13 cellular contexts compared by ENCODE assay signal in genomic region chr11:334264-335033, GRCh38. TPM values are rescaled to one million over a fixed set of nuclear protein-coding genes. Genes with fewer than 3 reads are reported as not detected.
A peak's percentile ranks its signal among the peaks of the same experiment; 100 is the strongest.
DNase-seq lines count a peak whose midpoint lies in the region; ATAC-seq, FAIRE-seq and TF ChIP-seq lines count a peak whose summit lies in the region.
"Had no signal": no experiment of that assay in that cellular context is flagged by ENCODE, and none has a peak within 500 bp of the region (broad histone marks: within the 10 kb centered on the region; RNA-seq: fewer than 3 reads in every experiment).

No MANE protein-coding gene starts in this region.

- H3K9me2 ChIP-seq in SK-N-SH: no peaks in the 10 kb centered on the region

- no peaks in the 10 kb centered on the region for H3K79me2 ChIP-seq in SK-N-SH (ENCODE audit: insufficient read depth)

- no peaks in the 10 kb centered on the region for H3F3A ChIP-seq in SK-N-SH (replicated peaks; ENCODE audit: insufficient read depth)

- WGBS in testis, 2 donors: 47 to 61% methylated on average over 25 of the region's 25 CpGs
- WGBS in SK-N-SH (ENCODE audit: low lambda C conversion rate): 88% methylated on average over 25 of the region's 25 CpGs

- TF ChIP-seq CTCF in testis (IDR thresholded peaks at IDR 0.05): no peak
- no peak for TF ChIP-seq CTCF in SK-N-SH (IDR thresholded peaks at IDR 0.05)

- peak; percentile 18 for FAIRE-seq in endometrium (lab: Jason Lieb, UNC)

- DNase-seq in NCI-H2227 (lab: John Stamatoyannopoulos, UW; ENCODE audit: unreplicated experiment): peak; percentile 49
- no peak for DNase-seq in NCI-H2227 treated with DMSO at 0.1 percent for 48 hours (lab: John Stamatoyannopoulos, UW)
- peak; percentile 86 for DNase-seq in mesenteric fat pad (ENCODE audit: low spot score)
- peak; percentile 58 for DNase-seq in testis
- DNase-seq in SK-N-SH: no peak
- DNase-seq: activated naive CD4-positive, alpha-beta T cell treated with anti-CD3 and anti-CD28 coated beads, Interleukin-2, amount 10 ng/mL, durations not matched to agents 7 days and 5 days had no signal

- intact Hi-C loops in testis (cut with DNase I; ENCODE audit: low total_unique reads): no loop called here

- TF ChIP-seq POLR2A in testis (IDR thresholded peaks at IDR 0.05): no peak

- peak overlapping the region; percentile 82 to 88 for H3K27ac ChIP-seq in testis
- H3K27ac ChIP-seq in SK-N-SH (ENCODE audit: low read depth in 2 of 2, low read length in 1 of 2): no peak overlapping the region

- ATAC-seq in HG03521 (IDR thresholded peaks at IDR 0.05; ENCODE audit: unreplicated experiment) (no peak), HG03460 (IDR thresholded peaks at IDR 0.05; ENCODE audit: unreplicated experiment) (no peak)
- ATAC-seq: activated CD4-positive, CD25-positive, alpha-beta regulatory T cell treated with anti-CD3 and anti-CD28 coated beads, Interleukin-2, amount 50 U/mL, for 24 hours had no signal

- CTCF ChIA-PET in SK-N-SH (lab: Yijun Ruan, JAX): interaction anchor here (1.3 kb wide), 1 partner anchor 28 kb away, joined by 4 read pairs; no protein-coding TSS in a partner anchor

- POLR2A ChIA-PET in SK-N-SH (lab: Yijun Ruan, JAX): no interaction called here

- no peak overlapping the region for H3K9ac ChIP-seq in SK-N-SH

- no peaks in the 10 kb centered on the region for H3K36me3 ChIP-seq in testis (ENCODE audit: low read depth, missing control alignments)
- H3K36me3 ChIP-seq in SK-N-SH (replicated peaks in 1 of 2; ENCODE audit: control insufficient read depth in 1 of 2, insufficient read depth in 2 of 2, low read length in 1 of 2): no peaks in the 10 kb centered on the region
- H3K36me3 ChIP-seq: tibial artery had no signal

- H3K4me1 ChIP-seq in testis (peaks cover 40% of the 10 kb centered on the region), SK-N-SH (ENCODE audit: control insufficient read depth in 1 of 2, insufficient read depth in 2 of 2, low read depth in 1 of 2, low read length in 1 of 2) (no peaks in the 10 kb centered on the region; a peak in 1 of 4 replicates)

- H4K20me1 ChIP-seq in SK-N-SH (ENCODE audit: insufficient read depth): no peaks in the 10 kb centered on the region

- no peaks in the 10 kb centered on the region for H3K9me3 ChIP-seq in testis
- H3K9me3 ChIP-seq in SK-N-SH: no peaks in the 10 kb centered on the region
- H3K9me3 ChIP-seq: tibial artery had no signal

- no peak overlapping the region for H2AFZ ChIP-seq in SK-N-SH (ENCODE audit: low read depth)

- TF ChIP-seq EP300 in SK-N-SH (IDR thresholded peaks at IDR 0.05; ENCODE audit: borderline replicate concordance in 1 of 2, low read depth in 1 of 2, low read length in 1 of 2): no peak

- H3K4me3 ChIP-seq in testis: no peak overlapping the region
- H3K4me3 ChIP-seq in SK-N-SH (ENCODE audit: low read depth in 2 of 2, low read length in 1 of 2): no peak overlapping the region
- H3K4me3 ChIP-seq: coronary artery, tibial artery had no signal

- TF ChIP-seq RAD21 in SK-N-SH (IDR thresholded peaks at IDR 0.05; ENCODE audit: low read length): no peak

- H3K27me3 ChIP-seq in testis (no peaks in the 10 kb centered on the region), SK-N-SH (ENCODE audit: insufficient read depth) (no peaks in the 10 kb centered on the region)
- H3K27me3 ChIP-seq: tibial artery had no signal

- no peak overlapping the region for H3K4me2 ChIP-seq in SK-N-SH

TF ChIP-seq in SK-N-SH, 30 proteins besides CTCF, POLR2A, EP300 and RAD21 (continues in another document):
- TF ChIP-seq IRF3 (IDR thresholded peaks at IDR 0.05; ENCODE audit: low read depth, low read length) (no peak), REST (IDR thresholded peaks at IDR 0.05; ENCODE audit: low read depth, low read length) (no peak), MAX (IDR thresholded peaks at IDR 0.05; ENCODE audit: low read depth) (no peak), FOXJ3 (CRISPR knock-in tag; IDR thresholded peaks at IDR 0.05) (no peak), TCF12 (IDR thresholded peaks at IDR 0.05) (no peak), USF1 (IDR thresholded peaks at IDR 0.05; ENCODE audit: borderline replicate concordance, low read depth) (no peak), TAF1 (IDR thresholded peaks at IDR 0.05; ENCODE audit: borderline replicate concordance, low read depth, low read length) (no peak), NFIC (IDR thresholded peaks at IDR 0.05; ENCODE audit: borderline replicate concordance) (no peak), RXRA (IDR thresholded peaks at IDR 0.05; ENCODE audit: borderline replicate concordance, low read depth) (no peak)

RNA-seq across cellular contexts. Expression of gene IFITM3, which starts 13.8 kb away (rescaled TPM):
- total RNA-seq in mesenteric fat pad (964 TPM), testis (100 to 1,000 TPM; 256 to 459 TPM)
- polyA plus RNA-seq in testis (ENCODE audit: insufficient read depth, low read depth, low replicate concordance) (717 TPM), SK-N-SH (2012; rRNA removed) (229 and 326 TPM in 2 replicates)
- 148 and 237 TPM in 2 replicates for polyA plus RNA-seq in SK-N-SH (2012; cell fraction: cytosol; rRNA removed)
- polyA plus RNA-seq in SK-N-SH (2012; cell fraction: nucleus; rRNA removed): 84.2 and 113 TPM in 2 replicates

RNA-seq across cellular contexts. Expression of gene IFITM1, which starts 20.6 kb away (rescaled TPM):
- total RNA-seq in mesenteric fat pad (232 TPM), testis (10 to 100 TPM; 63.1 to 93.3 TPM)
- polyA plus RNA-seq in testis (ENCODE audit: insufficient read depth, low read depth, low replicate concordance) (146 TPM), SK-N-SH (2012; rRNA removed) (15.3 and 19.4 TPM in 2 replicates)
- polyA plus RNA-seq in SK-N-SH (2012; cell fraction: cytosol; rRNA removed): 10.6 and 12.6 TPM in 2 replicates
- polyA plus RNA-seq in SK-N-SH (2012; cell fraction: nucleus; rRNA removed): 4.7 and 8.8 TPM in 2 replicates

RNA-seq across cellular contexts. Expression of gene IFITM2, which starts 26.8 kb away (rescaled TPM):
- total RNA-seq in mesenteric fat pad: 657 TPM
- 100 to 1,000 TPM; 119 to 169 TPM for total RNA-seq in testis
- polyA plus RNA-seq in testis (ENCODE audit: insufficient read depth, low read depth, low replicate concordance): 283 TPM
- polyA plus RNA-seq in SK-N-SH (2012; rRNA removed): 398 and 518 TPM in 2 replicates
- 239 and 341 TPM in 2 replicates for polyA plus RNA-seq in SK-N-SH (2012; cell fraction: cytosol; rRNA removed)
- 92.5 and 106 TPM in 2 replicates for polyA plus RNA-seq in SK-N-SH (2012; cell fraction: nucleus; rRNA removed)

RNA-seq across cellular contexts. Expression of gene B4GALNT4, which starts 34.9 kb away (rescaled TPM):
- not detected for total RNA-seq in mesenteric fat pad
- 10 to 100 TPM in 1 of 2 donors, 1 to 10 TPM in 1; 7.2 to 10.1 TPM for total RNA-seq in testis
- 4.3 TPM for polyA plus RNA-seq in testis (ENCODE audit: insufficient read depth, low read depth, low replicate concordance)
- polyA plus RNA-seq in SK-N-SH (2012; rRNA removed): 58.6 and 66.7 TPM in 2 replicates
- 18.8 and 31.2 TPM in 2 replicates for polyA plus RNA-seq in SK-N-SH (2012; cell fraction: cytosol; rRNA removed)
- 380 and 563 TPM in 2 replicates for polyA plus RNA-seq in SK-N-SH (2012; cell fraction: nucleus; rRNA removed)

RNA-seq across cellular contexts. Expression of gene IFITM5, which starts 35.1 kb away (rescaled TPM):
- total RNA-seq in mesenteric fat pad (not detected), testis (not detected)
- polyA plus RNA-seq in testis (ENCODE audit: insufficient read depth, low read depth, low replicate concordance) (not detected), SK-N-SH (2012; rRNA removed) (not detected in 2 replicates)
- not detected in 2 replicates for polyA plus RNA-seq in SK-N-SH (2012; cell fraction: cytosol; rRNA removed)
- not detected in 2 replicates for polyA plus RNA-seq in SK-N-SH (2012; cell fraction: nucleus; rRNA removed)
- total RNA-seq: A172 had no signal

Comparison
In these comparisons a context has a peak if more than half of its experiments do, and no peak if none do; other contexts are left out.
1. DNase-seq: peak in NCI-H2227 (single experiment), mesenteric fat pad (single experiment) and testis (single experiment); none in NCI-H2227 treated with DMSO at 0.1 percent for 48 hours (single experiment) and SK-N-SH (single experiment).
2. H3K27ac ChIP-seq: peak in testis (2 of 2); none in SK-N-SH (0 of 2).